ENCODE assay signal across 22 cellular contexts in the genomic region with DNA sequence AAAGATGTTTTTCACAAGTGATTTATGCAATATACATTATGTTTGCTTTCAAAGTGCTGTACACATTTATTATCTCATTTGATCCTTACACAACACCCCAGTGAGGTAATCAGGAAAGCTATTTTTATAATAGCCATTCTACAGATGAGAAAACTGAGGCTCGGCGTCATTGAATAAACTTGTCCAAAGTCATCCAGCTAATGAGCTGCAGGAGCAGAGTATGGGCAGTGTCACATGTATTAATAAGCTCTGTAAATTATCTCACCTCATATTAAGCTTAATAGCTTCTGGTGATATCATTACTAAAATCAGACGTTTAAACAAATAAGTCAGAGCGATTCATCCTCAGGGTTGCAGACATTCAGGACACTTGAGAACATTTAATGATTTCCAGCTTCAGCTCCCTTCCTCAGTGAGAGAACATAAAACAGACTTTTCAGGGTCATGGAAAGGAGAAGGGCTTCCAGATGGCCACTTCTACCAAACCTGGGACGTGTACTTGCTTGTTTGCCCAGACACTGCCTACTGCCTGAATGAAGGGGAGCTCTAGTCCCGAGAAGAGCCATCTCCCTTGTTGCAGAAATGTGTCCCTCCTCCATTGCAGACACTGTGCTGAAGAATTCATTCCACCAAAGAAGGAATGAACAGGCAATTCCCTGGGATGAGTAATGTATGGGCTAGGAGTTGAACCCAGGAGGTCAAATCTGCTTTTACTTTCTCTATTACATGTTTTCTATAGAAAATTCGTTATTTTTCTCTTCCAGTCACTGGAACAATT. TPM values are rescaled to one million over a fixed set of nuclear protein-coding genes. Genes with fewer than 3 reads are reported as not detected.
DNase-seq lines count a peak whose midpoint lies in the region; ATAC-seq, FAIRE-seq and TF ChIP-seq lines count a peak whose summit lies in the region.
"Had no signal": no experiment of that assay in that cellular context is flagged by ENCODE, and none has a peak within 500 bp of the region (broad histone marks: within the 10 kb centered on the region; RNA-seq: fewer than 3 reads in every experiment).

No MANE protein-coding gene starts in this region.

- 47% methylated on average over 7 of the region's 7 CpGs for WGBS in HepG2 (ENCODE audit: low lambda C conversion rate)
- WGBS in right lobe of liver (ENCODE audit: insufficient coverage, low coverage, low lambda C conversion rate, missing lambda C conversion rate), result 75% methylated on average over 7 of the region's 7 CpGs
- 84% methylated on average over 7 of the region's 7 CpGs for WGBS in esophagus muscularis mucosa

- no peaks in the 10 kb centered on the region for H3K36me3 ChIP-seq in HepG2 (replicated peaks in 1 of 2; ENCODE audit: control insufficient read depth in 1 of 2, insufficient read depth in 2 of 2, low read length in 2 of 2)
- H3K36me3 ChIP-seq in right lobe of liver, result no peaks in the 10 kb centered on the region
- no peaks in the 10 kb centered on the region for H3K36me3 ChIP-seq in esophagus muscularis mucosa
- H3K36me3 ChIP-seq: esophagus squamous epithelium, neural progenitor cell, upper lobe of right lung, WERI-Rb-1 had no signal

- no peak overlapping the region for H3K9ac ChIP-seq in HepG2 (ENCODE audit: insufficient read depth, low read depth, low read length)
- H3K9ac ChIP-seq: neural progenitor cell had no signal

- no peak overlapping the region for H3K27ac Mint-ChIP-seq in T-helper 2 cell treated with Interferon-gamma antibody and Interleukin-4, amounts not matched to agents 5 μg/mL and 100 μg/mL, for 36 hours
- H3K27ac Mint-ChIP-seq: activated CD8-positive, alpha-beta T cell treated with anti-CD3 and anti-CD28 coated beads for 36 hours; activated naive CD8-positive, alpha-beta T cell treated with anti-CD3 and anti-CD28 coated beads for 36 hours; activated T-cell treated with anti-CD3 and anti-CD28 coated beads, Interleukin-2, amount 50 U/mL, for 72 hours; CD8-positive, alpha-beta T cell; neural progenitor cell; stimulated activated naive CD8-positive, alpha-beta T cell treated with anti-CD3 and anti-CD28 coated beads, Interleukin-15, amount 100 ng/mL, for 72 hours; T-cell had no signal

- BruUV-seq in HepG2 (replicated peaks; lab: Mats Ljungman, UMichigan), result no TSS peak

- no peaks in the 10 kb centered on the region for H3K9me3 ChIP-seq in HepG2 (ENCODE audit: low read length)
- no peaks in the 10 kb centered on the region for H3K9me3 ChIP-seq in right lobe of liver
- H3K9me3 ChIP-seq in esophagus muscularis mucosa, result no peaks in the 10 kb centered on the region
- H3K9me3 ChIP-seq: esophagus squamous epithelium, upper lobe of right lung had no signal

- H3K4me1 ChIP-seq in HepG2 (ENCODE audit: insufficient read depth, low read length) (peaks cover 16% of the 10 kb centered on the region), right lobe of liver (peaks cover 0 to 17% (median 7%) of the 10 kb centered on the region in 4 donors), esophagus muscularis mucosa (peaks cover 0 to 9% (median 8%) of the 10 kb centered on the region in 4 donors)
- H3K4me1 ChIP-seq: neural progenitor cell had no signal

- H3K4me2 ChIP-seq in HepG2 (ENCODE audit: low read depth, low read length), result no peak overlapping the region
- H3K4me2 ChIP-seq: neural progenitor cell had no signal

- H3K4me1 Mint-ChIP-seq in T-helper 2 cell treated with Interferon-gamma antibody and Interleukin-4, amounts not matched to agents 5 μg/mL and 100 μg/mL, for 36 hours (ENCODE audit: low read depth), result no peaks in the 10 kb centered on the region
- H3K4me1 Mint-ChIP-seq: activated naive CD8-positive, alpha-beta T cell treated with anti-CD3 and anti-CD28 coated beads for 36 hours; stimulated activated naive CD8-positive, alpha-beta T cell treated with anti-CD3 and anti-CD28 coated beads, Interleukin-15, amount 100 ng/mL, for 72 hours; T-cell had no signal

- no peak for DNase-seq in HepG2 (ENCODE audit: low spot score)
- no peak for DNase-seq in right lobe of liver
- DNase-seq in NCI-H524 (lab: John Stamatoyannopoulos, UW), result peak; percentile 58 to 83
- peak; percentile 66 for DNase-seq in fibroblast of gingiva (ENCODE audit: low read depth)
- DNase-seq in esophagus muscularis mucosa (ENCODE audit: extremely low spot score), result no peak
- DNase-seq in Right ventricle myocardium inferior (ENCODE audit: missing footprints), result no peak
- DNase-seq in T-helper 2 cell treated with Interferon-gamma antibody and Interleukin-4, amounts not matched to agents 5 μg/mL and 100 μg/mL, for 36 hours (ENCODE audit: low spot score), result no peak
- DNase-seq: activated CD8-positive, alpha-beta T cell treated with anti-CD3 and anti-CD28 coated beads for 36 hours; activated naive CD8-positive, alpha-beta T cell treated with anti-CD3 and anti-CD28 coated beads for 36 hours; activated T-cell treated with anti-CD3 and anti-CD28 coated beads, Interleukin-2, amount 50 U/mL, for 72 hours; CD8-positive, alpha-beta T cell; esophagus squamous epithelium; midbrain; stimulated activated naive CD8-positive, alpha-beta T cell treated with anti-CD3 and anti-CD28 coated beads, Interleukin-15, amount 100 ng/mL, for 72 hours; T-cell; upper lobe of right lung; WERI-Rb-1 had no signal

- no peak overlapping the region for H3K4me3 Mint-ChIP-seq in T-helper 2 cell treated with Interferon-gamma antibody and Interleukin-4, amounts not matched to agents 5 μg/mL and 100 μg/mL, for 36 hours
- H3K4me3 Mint-ChIP-seq: activated CD8-positive, alpha-beta T cell treated with anti-CD3 and anti-CD28 coated beads for 36 hours; activated naive CD8-positive, alpha-beta T cell treated with anti-CD3 and anti-CD28 coated beads for 36 hours; activated T-cell treated with anti-CD3 and anti-CD28 coated beads, Interleukin-2, amount 50 U/mL, for 72 hours; CD8-positive, alpha-beta T cell; neural progenitor cell; stimulated activated naive CD8-positive, alpha-beta T cell treated with anti-CD3 and anti-CD28 coated beads, Interleukin-15, amount 100 ng/mL, for 72 hours; T-cell had no signal

- no peak for TF ChIP-seq RAD21 in HepG2 (CRISPR knock-in tag; IDR thresholded peaks at IDR 0.05)

- TF ChIP-seq EP300 in HepG2 (IDR thresholded peaks at IDR 0.05; ENCODE audit: low read depth in 2 of 2, low read length in 2 of 2), result no peak
- no peak for TF ChIP-seq EP300 in HepG2 (CRISPR knock-in tag; IDR thresholded peaks at IDR 0.05; ENCODE audit: borderline replicate concordance)
- no peak for TF ChIP-seq EP300 in esophagus muscularis mucosa (IDR thresholded peaks at IDR 0.05)

- POLR2A ChIA-PET in HepG2 (lab: Yijun Ruan, JAX), result no interaction called here

- FAIRE-seq in HepG2 (lab: Jason Lieb, UNC), result no peak
- FAIRE-seq: G401.6, GM12878 had no signal

- no peaks in the 10 kb centered on the region for H3K27me3 Mint-ChIP-seq in T-helper 2 cell treated with Interferon-gamma antibody and Interleukin-4, amounts not matched to agents 5 μg/mL and 100 μg/mL, for 36 hours (ENCODE audit: low read depth)
- H3K27me3 Mint-ChIP-seq: stimulated activated naive CD8-positive, alpha-beta T cell treated with anti-CD3 and anti-CD28 coated beads, Interleukin-15, amount 100 ng/mL, for 72 hours had no signal

- no peaks in the 10 kb centered on the region for H3K36me3 Mint-ChIP-seq in T-helper 2 cell treated with Interferon-gamma antibody and Interleukin-4, amounts not matched to agents 5 μg/mL and 100 μg/mL, for 36 hours (ENCODE audit: low read depth)
- H3K36me3 Mint-ChIP-seq: activated naive CD8-positive, alpha-beta T cell treated with anti-CD3 and anti-CD28 coated beads for 36 hours; CD8-positive, alpha-beta T cell; neural progenitor cell; T-cell had no signal

- intact Hi-C loops in HepG2 (cut with micrococcal nuclease; ENCODE audit: unreplicated experiment), result no loop called here
- intact Hi-C loops in right lobe of liver (cut with DNase I), result no loop called here
- intact Hi-C loops in esophagus muscularis mucosa (cut with DNase I), result no loop called here
- intact Hi-C loops in Right ventricle myocardium inferior (cut with DNase I), result no loop called here

- TF ChIP-seq CTCF in HepG2 (CRISPR knock-in tag; IDR thresholded peaks at IDR 0.05) (no peak), right lobe of liver (IDR thresholded peaks at IDR 0.05) (no peak), esophagus muscularis mucosa (IDR thresholded peaks at IDR 0.05) (no peak)

- H3K9me3 Mint-ChIP-seq in T-helper 2 cell treated with Interferon-gamma antibody and Interleukin-4, amounts not matched to agents 5 μg/mL and 100 μg/mL, for 36 hours, result no peaks in the 10 kb centered on the region
- H3K9me3 Mint-ChIP-seq: activated naive CD8-positive, alpha-beta T cell treated with anti-CD3 and anti-CD28 coated beads for 36 hours; activated T-cell treated with anti-CD3 and anti-CD28 coated beads, Interleukin-2, amount 50 U/mL, for 72 hours; CD8-positive, alpha-beta T cell; neural progenitor cell; stimulated activated naive CD8-positive, alpha-beta T cell treated with anti-CD3 and anti-CD28 coated beads, Interleukin-15, amount 100 ng/mL, for 72 hours; T-cell had no signal

- no peaks in the 10 kb centered on the region for H3K27me3 ChIP-seq in HepG2 (ENCODE audit: control insufficient read depth in 1 of 2, insufficient read depth in 2 of 2, low read length in 2 of 2)
- H3K27me3 ChIP-seq in right lobe of liver, result no peaks in the 10 kb centered on the region
- H3K27me3 ChIP-seq in esophagus muscularis mucosa, result no peaks in the 10 kb centered on the region
- H3K27me3 ChIP-seq: esophagus squamous epithelium, neural progenitor cell, upper lobe of right lung had no signal

- ATAC-seq in HepG2, result no peak
- ATAC-seq in right lobe of liver, result no peak
- no peak for ATAC-seq in GM21717 (IDR thresholded peaks at IDR 0.05; ENCODE audit: unreplicated experiment)
- ATAC-seq in Right ventricle myocardium inferior, result no peak
- ATAC-seq: activated CD8-positive, alpha-beta T cell treated with anti-CD3 and anti-CD28 coated beads for 36 hours; activated T-cell treated with anti-CD3 and anti-CD28 coated beads, Interleukin-2, amount 50 U/mL, for 72 hours; CD8-positive, alpha-beta T cell; GM12878; stimulated activated naive CD8-positive, alpha-beta T cell treated with anti-CD3 and anti-CD28 coated beads, Interleukin-15, amount 100 ng/mL, for 72 hours; T-cell; upper lobe of right lung had no signal

- H3K79me2 ChIP-seq in HepG2 (ENCODE audit: insufficient read depth, low read length), result no peaks in the 10 kb centered on the region

- no peak overlapping the region for H2AFZ ChIP-seq in HepG2 (ENCODE audit: low read length)
- H2AFZ ChIP-seq: neural progenitor cell had no signal

- no peak for TF ChIP-seq POLR2A in HepG2 (IDR thresholded peaks at IDR 0.05; ENCODE audit: insufficient read depth in 1 of 2, low read depth in 2 of 2, low read length in 2 of 2)
- no peak for TF ChIP-seq POLR2A in right lobe of liver (IDR thresholded peaks at IDR 0.05)
- no peak for TF ChIP-seq POLR2A in esophagus muscularis mucosa (IDR thresholded peaks at IDR 0.05; ENCODE audit: low read depth)

- in situ Hi-C loops in HepG2 (cut with HindIII; ENCODE audit: extremely low pct_ligation_motif_present, low pct_unique_long_range_greater_than_20kb), result no loop called here

- no peak overlapping the region for H3K4me3 ChIP-seq in HepG2 (replicated peaks in 1 of 3; ENCODE audit: insufficient read depth in 1 of 3, low read depth in 2 of 3, low read length in 3 of 3)
- H3K4me3 ChIP-seq in right lobe of liver, result no peak overlapping the region
- H3K4me3 ChIP-seq in esophagus muscularis mucosa, result no peak overlapping the region
- H3K4me3 ChIP-seq: esophagus squamous epithelium, GM12878, neural progenitor cell, upper lobe of right lung had no signal

- CTCF ChIA-PET in HepG2 (lab: Yijun Ruan, JAX; ENCODE audit: low intra/inter-chr PET ratio, low total read pairs), result no interaction called here

- H4K20me1 ChIP-seq in HepG2 (ENCODE audit: insufficient read depth, low read length), result no peaks in the 10 kb centered on the region

- no peak overlapping the region for H3K27ac ChIP-seq in HepG2 (ENCODE audit: extremely low read length, insufficient read depth, low read length)
- H3K27ac ChIP-seq in right lobe of liver, result no peak overlapping the region
- H3K27ac ChIP-seq in esophagus muscularis mucosa (replicated peaks in 1 of 4), result no peak overlapping the region
- H3K27ac ChIP-seq: esophagus squamous epithelium, neural progenitor cell, RWPE1, upper lobe of right lung, WERI-Rb-1 had no signal

RNA-seq across cellular contexts. Expression of gene FZD1, which starts 20.5 kb away (rescaled TPM):
- 0.51 and 0.80 TPM in 2 replicates for total RNA-seq in HepG2 (2016; rRNA removed; fragmentation: Illumina TruSeq; extraction: Trizol)
- total RNA-seq in HepG2 (2016; cell fraction: cytosol; rRNA removed; fragmentation: Illumina TruSeq; extraction: Trizol; ENCODE audit: low read depth), result under 0.01 TPM in 1 of 2 replicates, not detected in the other
- total RNA-seq in HepG2 (2016; cell fraction: insoluble cytoplasmic fraction; rRNA removed; fragmentation: Illumina TruSeq; extraction: Trizol), result 0.45 and 0.78 TPM in 2 replicates
- 0.25 and 0.28 TPM in 2 replicates for total RNA-seq in HepG2 (2016; cell fraction: membrane; rRNA removed; fragmentation: Illumina TruSeq; extraction: Trizol)
- total RNA-seq in HepG2 (2016; cell fraction: nucleus; rRNA removed; fragmentation: Illumina TruSeq; extraction: Trizol), result 0.65 and 0.75 TPM in 2 replicates
- 0.22 and 0.33 TPM in 2 replicates for polyA plus RNA-seq in HepG2 (2011; rRNA removed)
- 0.27 and 0.34 TPM in 2 replicates for polyA plus RNA-seq in HepG2 (2011; cell fraction: cytosol; rRNA removed)
- polyA plus RNA-seq in HepG2 (2011; cell fraction: nucleus; rRNA removed), result 0.19 and 0.24 TPM in 2 replicates
- 0.12 and 0.15 TPM in 2 replicates for polyA plus RNA-seq in HepG2 (2012)
- 0.01 and 0.06 TPM in 2 replicates for polyA plus RNA-seq in HepG2 (2016; cell fraction: cytosol; fragmentation: Illumina TruSeq; extraction: Trizol; ENCODE audit: low read depth)
- 0.60 and 0.65 TPM in 2 replicates for polyA plus RNA-seq in HepG2 (2016; cell fraction: insoluble cytoplasmic fraction; fragmentation: Illumina TruSeq; extraction: Trizol; ENCODE audit: low read depth)
- polyA plus RNA-seq in HepG2 (2016; cell fraction: membrane; fragmentation: Illumina TruSeq; extraction: Trizol; ENCODE audit: low read depth), result 0.17 and 0.22 TPM in 2 replicates
- 0.93 and 1.2 TPM in 2 replicates for polyA plus RNA-seq in HepG2 (2016; cell fraction: nucleus; fragmentation: Illumina TruSeq; extraction: Trizol; ENCODE audit: insufficient read depth, low read depth)
- 1.3 and 4.1 TPM in 2 replicates for polyA minus RNA-seq in HepG2 (2011; rRNA and poly(A)+ RNA removed; ENCODE audit: low replicate concordance)
- 0.40 and 0.53 TPM in 2 replicates for polyA minus RNA-seq in HepG2 (2011; cell fraction: cytosol; rRNA and poly(A)+ RNA removed)
- 0.37 and 0.39 TPM in 2 replicates for polyA minus RNA-seq in HepG2 (2011; cell fraction: nucleus; rRNA and poly(A)+ RNA removed)
- 1 to 10 TPM; 1.3 to 2.6 (median 1.6) TPM for total RNA-seq in right lobe of liver
- 10 to 100 TPM; 12.0 to 22.2 (median 17.4) TPM for total RNA-seq in esophagus muscularis mucosa
- total RNA-seq in Right ventricle myocardium inferior, result 10.3 TPM
- total RNA-seq: CD8-positive, alpha-beta T cell had no signal

Comparison
In these comparisons a context has a peak if more than half of its experiments do, and no peak if none do; other contexts are left out.
1. DNase-seq: peak in NCI-H524 (2 of 2) and fibroblast of gingiva (single experiment); none in HepG2 (single experiment), right lobe of liver (0 of 3), esophagus muscularis mucosa (single experiment), Right ventricle myocardium inferior (single experiment) and T-helper 2 cell treated with Interferon-gamma antibody and Interleukin-4, amounts not matched to agents 5 μg/mL and 100 μg/mL, for 36 hours (single experiment).